Comparison of ENCODE assay signal across 8 cellular contexts in the genomic region with DNA sequence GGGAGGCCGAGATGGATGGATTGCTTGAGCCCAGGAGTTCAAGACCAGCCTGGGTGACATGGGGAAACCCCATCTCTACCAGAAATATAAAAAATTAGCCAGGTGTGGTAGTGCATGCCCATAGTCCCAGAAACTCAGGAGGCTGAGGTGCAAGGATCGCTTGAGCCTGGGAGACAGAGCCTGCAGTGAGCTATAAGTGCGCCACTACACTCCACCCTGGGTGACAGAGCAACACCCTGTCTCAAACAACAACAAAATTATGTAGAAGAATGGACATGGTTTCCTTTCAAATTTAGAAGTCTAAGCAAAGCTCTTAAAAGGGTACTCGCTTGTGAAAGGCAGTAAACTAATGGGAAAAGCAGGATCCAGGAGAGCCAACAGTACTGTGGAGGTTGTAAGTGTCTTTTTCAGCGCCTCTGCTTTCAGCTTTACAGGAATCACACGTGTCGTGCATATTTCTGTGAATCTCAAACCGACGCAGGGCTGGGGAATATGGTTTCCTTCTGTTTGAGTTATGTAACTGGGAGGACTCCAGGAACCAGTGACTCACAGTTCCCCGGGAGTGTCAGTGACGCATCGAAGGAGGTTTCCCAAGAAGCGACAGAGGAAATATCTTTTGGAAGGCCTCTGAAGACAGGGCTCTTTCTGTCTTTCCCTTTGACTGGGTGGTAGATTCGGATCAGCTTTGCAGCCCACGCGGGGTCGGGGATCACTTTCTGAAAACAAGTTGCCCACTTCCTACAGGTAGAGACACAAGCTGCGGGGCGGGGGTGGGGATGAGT. TPM values are rescaled to one million over a fixed set of nuclear protein-coding genes. Genes with fewer than 3 reads are reported as not detected.
DNase-seq lines count a peak whose midpoint lies in the region; TF ChIP-seq lines count a peak whose summit lies in the region.
"Not testable (repeated sequence)": the region's sequence is repeated elsewhere in the genome, so short reads cannot be mapped to it uniquely, and the experiment has no call there.

No MANE protein-coding gene starts in this region.

- POLR2A ChIA-PET in BJ (lab: Charles Lee) = not testable (repeated sequence)

- H3K27ac Mint-ChIP-seq in T-helper 2 cell treated with Interferon-gamma antibody and Interleukin-4, amounts not matched to agents 5 μg/mL and 100 μg/mL, for 36 hours = not testable (repeated sequence)

- not testable (repeated sequence) for H3K36me3 Mint-ChIP-seq in T-helper 2 cell treated with Interferon-gamma antibody and Interleukin-4, amounts not matched to agents 5 μg/mL and 100 μg/mL, for 36 hours (ENCODE audit: low read depth)

- peak; percentile 47 for DNase-seq in BJ (ENCODE audit: low read depth)
- peak; percentile 62 to 64 for DNase-seq in Kasumi-1 (lab: John Stamatoyannopoulos, UW)
- DNase-seq in T-helper 2 cell treated with Interferon-gamma antibody and Interleukin-4, amounts not matched to agents 5 μg/mL and 100 μg/mL, for 36 hours (ENCODE audit: low spot score) = peak; percentile 67
- DNase-seq in activated effector memory CD4-positive, alpha-beta T cell treated with Interleukin-2 at 50 U/mL for 16 hours = peak; percentile 5
- DNase-seq in dorsolateral prefrontal cortex = peak in 8 of 10 donors; percentile 34 to 76 (median 54)
- peak; percentile 36 for DNase-seq in inferior parietal cortex (ENCODE audit: extremely low spot score)
- peak; percentile 65 for DNase-seq in prostate gland (ENCODE audit: low spot score)
- peak; percentile 72 to 86 for DNase-seq in stimulated activated CD8-positive, alpha-beta memory T cell treated with anti-CD3 and anti-CD28 coated beads, Interleukin-7, amount 100 ng/mL, for 4 hours (ENCODE audit: low read depth in 2 of 2)

- H3K4me1 Mint-ChIP-seq in T-helper 2 cell treated with Interferon-gamma antibody and Interleukin-4, amounts not matched to agents 5 μg/mL and 100 μg/mL, for 36 hours (ENCODE audit: low read depth) = not testable (repeated sequence)

- H3K4me1 ChIP-seq in prostate gland (replicated peaks) = not testable (repeated sequence)

- not testable (repeated sequence) for TF ChIP-seq POLR2A in prostate gland (IDR thresholded peaks at IDR 0.05)

- H3K27me3 Mint-ChIP-seq in T-helper 2 cell treated with Interferon-gamma antibody and Interleukin-4, amounts not matched to agents 5 μg/mL and 100 μg/mL, for 36 hours (ENCODE audit: low read depth) = not testable (repeated sequence)

- 29% methylated on average over 10 of the region's 19 CpGs for whole genome bisulfite sequencing in prostate gland

- H3K27me3 ChIP-seq in BJ (ENCODE audit: control insufficient read depth, insufficient read depth, low read length); dorsolateral prefrontal cortex; prostate gland (replicated peaks; ENCODE audit: insufficient read depth): not testable (repeated sequence)

- TF ChIP-seq CTCF in BJ (IDR thresholded peaks at IDR 0.05; ENCODE audit: insufficient read depth, low read depth, low read length); dorsolateral prefrontal cortex (IDR thresholded peaks at IDR 0.05 in 54 of 56, conservative IDR thresholded peaks at IDR 0.05 in 2 of 56; ENCODE audit: low read depth in 1 of 56, partially characterized antibody in 56 of 56); prostate gland (IDR thresholded peaks at IDR 0.05): not testable (repeated sequence)

- CTCF ChIA-PET in BJ (lab: Yijun Ruan, JAX) = not testable (repeated sequence)

- H3K27ac ChIP-seq in dorsolateral prefrontal cortex (peak overlapping the region in 7 of 59 donors; percentile 5 to 60 (median 12)), prostate gland (peak overlapping the region in 1 of 2 donors; percentile 43)

- not testable (repeated sequence) for H3K4me3 ChIP-seq in BJ (ENCODE audit: low read depth, low read length); prostate gland
- peak overlapping the region in 1 of 59 donors; percentile 12 for H3K4me3 ChIP-seq in dorsolateral prefrontal cortex

- not testable (repeated sequence) for H3K9me3 Mint-ChIP-seq in T-helper 2 cell treated with Interferon-gamma antibody and Interleukin-4, amounts not matched to agents 5 μg/mL and 100 μg/mL, for 36 hours

- peak overlapping the region; percentile 36 for H3K4me3 Mint-ChIP-seq in T-helper 2 cell treated with Interferon-gamma antibody and Interleukin-4, amounts not matched to agents 5 μg/mL and 100 μg/mL, for 36 hours

- H3K9me3 ChIP-seq in prostate gland = not testable (repeated sequence)

- intact Hi-C loops in dorsolateral prefrontal cortex (cut with DNase I); prostate gland (cut with DNase I): not testable (repeated sequence)

- H3K36me3 ChIP-seq in BJ (ENCODE audit: control insufficient read depth, insufficient read depth, low read length); prostate gland: not testable (repeated sequence)

RNA-seq across cellular contexts. Expression of a gene that starts 24.6 kb away (rescaled TPM):
- polyA plus RNA-seq in BJ (2011; rRNA removed) = not detected in 2 replicates
- not detected in 2 replicates for polyA minus RNA-seq in BJ (2011; rRNA and poly(A)+ RNA removed)
- 1 to 10 TPM in 6 of 120 experiments, under 1 TPM in 19, not detected in 95; 0.40 to 1.3 (median 0.79) TPM for total RNA-seq in dorsolateral prefrontal cortex
- 1 to 10 TPM; 1.1 to 1.3 TPM for total RNA-seq in prostate gland

RNA-seq across cellular contexts. Expression of a gene that starts 46.4 kb away (rescaled TPM):
- not detected in 2 replicates for polyA plus RNA-seq in BJ (2011; rRNA removed)
- not detected in 2 replicates for polyA minus RNA-seq in BJ (2011; rRNA and poly(A)+ RNA removed)
- total RNA-seq in dorsolateral prefrontal cortex (1 to 10 TPM in 119 of 120 experiments, under 1 TPM in 1; 0.88 to 5.0 (median 2.7) TPM), prostate gland (1 to 10 TPM; 1.3 to 2.5 TPM)

Comparison
In these comparisons a context has a peak if more than half of its experiments do, and no peak if none do; other contexts are left out.
1. DNase-seq: peak in every context shown above with its lines; median percentile 79 in stimulated activated CD8-positive, alpha-beta memory T cell treated with anti-CD3 and anti-CD28 coated beads, Interleukin-7, amount 100 ng/mL, for 4 hours; 67 in T-helper 2 cell treated with Interferon-gamma antibody and Interleukin-4, amounts not matched to agents 5 μg/mL and 100 μg/mL, for 36 hours; 65 in prostate gland; 63 in Kasumi-1; 54 in dorsolateral prefrontal cortex; 47 in BJ; 36 in inferior parietal cortex; 5 in activated effector memory CD4-positive, alpha-beta T cell treated with Interleukin-2 at 50 U/mL for 16 hours.